Comparison of ENCODE assay signal across 1 cellular context in genomic region chr11:66418168-66418985, GRCh38.
TF ChIP-seq lines count a peak whose summit lies in the region.

No MANE protein-coding gene starts in this region.

TF ChIP-seq in GM12878, 131 proteins besides CTCF, POLR2A, EP300 and RAD21:
- TF ChIP-seq ZBED1 (IDR thresholded peaks at IDR 0.05; ENCODE audit: borderline replicate concordance), result no peak
- TF ChIP-seq YY1 (IDR thresholded peaks at IDR 0.05; ENCODE audit: low read depth, low read length), result peak; percentile 45; the same call in 1 of the 2 replicates
- TF ChIP-seq BCL11A (IDR thresholded peaks at IDR 0.05; ENCODE audit: low read depth, low read length), result peak; percentile 82
- no peak for TF ChIP-seq KDM1A (IDR thresholded peaks at IDR 0.05; ENCODE audit: borderline replicate concordance)
- no peak for TF ChIP-seq BACH1 (IDR thresholded peaks at IDR 0.05; ENCODE audit: borderline replicate concordance)
- no peak for TF ChIP-seq SMAD5 (IDR thresholded peaks at IDR 0.05; ENCODE audit: low read depth)
- TF ChIP-seq PAX5 (IDR thresholded peaks at IDR 0.05; ENCODE audit: borderline replicate concordance, low read depth, low read length), result 0 out of 2 replicates have a peak, but pooled peaks have one; percentile 7
- peak; percentile 95 for TF ChIP-seq MEF2B (IDR thresholded peaks at IDR 0.05; ENCODE audit: partially characterized antibody, poor library complexity, severe bottlenecking)
- TF ChIP-seq CBX3 (IDR thresholded peaks at IDR 0.05; ENCODE audit: borderline replicate concordance, low read depth), result no peak
- TF ChIP-seq ATF7 (IDR thresholded peaks at IDR 0.05; ENCODE audit: low read depth), result 0 out of 2 replicates have a peak, but pooled peaks have one; percentile 11
- TF ChIP-seq MEF2A (IDR thresholded peaks at IDR 0.05; ENCODE audit: insufficient read depth, low read depth, low read length), result peak; percentile 97
- no peak for TF ChIP-seq HDAC2 (IDR thresholded peaks at IDR 0.05)
- peak; percentile 27; the same call in 1 of the 2 replicates for TF ChIP-seq RUNX3 (IDR thresholded peaks at IDR 0.05; ENCODE audit: low read length)
- peak; percentile 51 for TF ChIP-seq JUNB (IDR thresholded peaks at IDR 0.05)
- TF ChIP-seq FOXM1 (IDR thresholded peaks at IDR 0.05; ENCODE audit: low read depth, low read length), result peak; percentile 30; the same call in 1 of the 2 replicates
- TF ChIP-seq, protein P1, sequence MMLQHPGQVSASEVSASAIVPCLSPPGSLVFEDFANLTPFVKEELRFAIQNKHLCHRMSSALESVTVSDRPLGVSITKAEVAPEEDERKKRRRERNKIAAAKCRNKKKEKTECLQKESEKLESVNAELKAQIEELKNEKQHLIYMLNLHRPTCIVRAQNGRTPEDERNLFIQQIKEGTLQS (IDR thresholded peaks at IDR 0.05; ENCODE audit: borderline replicate concordance, extremely low read depth, low read depth, low read length), result no peak
- TF ChIP-seq IKZF1 (conservative IDR thresholded peaks at IDR 0.05), result peak; percentile 28; the same call in 1 of the 2 replicates
- peak; percentile 73; the same call in 1 of the 2 replicates for TF ChIP-seq SIN3A (IDR thresholded peaks at IDR 0.05; ENCODE audit: low read depth, low read length)
- no peak for TF ChIP-seq CEBPB (IDR thresholded peaks at IDR 0.05; ENCODE audit: borderline replicate concordance in 1 of 2, low read depth in 2 of 2, low read length in 2 of 2)
- TF ChIP-seq, protein P2, sequence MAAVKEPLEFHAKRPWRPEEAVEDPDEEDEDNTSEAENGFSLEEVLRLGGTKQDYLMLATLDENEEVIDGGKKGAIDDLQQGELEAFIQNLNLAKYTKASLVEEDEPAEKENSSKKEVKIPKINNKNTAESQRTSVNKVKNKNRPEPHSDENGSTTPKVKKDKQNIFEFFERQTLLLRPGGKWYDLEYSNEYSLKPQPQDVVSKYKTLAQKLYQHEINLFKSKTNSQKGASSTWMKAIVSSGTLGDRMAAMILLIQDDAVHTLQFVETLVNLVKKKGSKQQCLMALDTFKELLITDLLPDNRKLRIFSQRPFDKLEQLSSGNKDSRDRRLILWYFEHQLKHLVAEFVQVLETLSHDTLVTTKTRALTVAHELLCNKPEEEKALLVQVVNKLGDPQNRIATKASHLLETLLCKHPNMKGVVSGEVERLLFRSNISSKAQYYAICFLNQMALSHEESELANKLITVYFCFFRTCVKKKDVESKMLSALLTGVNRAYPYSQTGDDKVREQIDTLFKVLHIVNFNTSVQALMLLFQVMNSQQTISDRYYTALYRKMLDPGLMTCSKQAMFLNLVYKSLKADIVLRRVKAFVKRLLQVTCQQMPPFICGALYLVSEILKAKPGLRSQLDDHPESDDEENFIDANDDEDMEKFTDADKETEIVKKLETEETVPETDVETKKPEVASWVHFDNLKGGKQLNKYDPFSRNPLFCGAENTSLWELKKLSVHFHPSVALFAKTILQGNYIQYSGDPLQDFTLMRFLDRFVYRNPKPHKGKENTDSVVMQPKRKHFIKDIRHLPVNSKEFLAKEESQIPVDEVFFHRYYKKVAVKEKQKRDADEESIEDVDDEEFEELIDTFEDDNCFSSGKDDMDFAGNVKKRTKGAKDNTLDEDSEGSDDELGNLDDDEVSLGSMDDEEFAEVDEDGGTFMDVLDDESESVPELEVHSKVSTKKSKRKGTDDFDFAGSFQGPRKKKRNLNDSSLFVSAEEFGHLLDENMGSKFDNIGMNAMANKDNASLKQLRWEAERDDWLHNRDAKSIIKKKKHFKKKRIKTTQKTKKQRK (IDR thresholded peaks at IDR 0.05; ENCODE audit: low read depth, low read length), result no peak
- TF ChIP-seq EGR1 (IDR thresholded peaks at IDR 0.05; ENCODE audit: borderline replicate concordance in 1 of 2, low read depth in 2 of 2, low read length in 2 of 2), result 0 out of 3 replicates have a peak, but pooled peaks of 1 of the 2 experiments have one; percentile 9
- TF ChIP-seq, protein P3, sequence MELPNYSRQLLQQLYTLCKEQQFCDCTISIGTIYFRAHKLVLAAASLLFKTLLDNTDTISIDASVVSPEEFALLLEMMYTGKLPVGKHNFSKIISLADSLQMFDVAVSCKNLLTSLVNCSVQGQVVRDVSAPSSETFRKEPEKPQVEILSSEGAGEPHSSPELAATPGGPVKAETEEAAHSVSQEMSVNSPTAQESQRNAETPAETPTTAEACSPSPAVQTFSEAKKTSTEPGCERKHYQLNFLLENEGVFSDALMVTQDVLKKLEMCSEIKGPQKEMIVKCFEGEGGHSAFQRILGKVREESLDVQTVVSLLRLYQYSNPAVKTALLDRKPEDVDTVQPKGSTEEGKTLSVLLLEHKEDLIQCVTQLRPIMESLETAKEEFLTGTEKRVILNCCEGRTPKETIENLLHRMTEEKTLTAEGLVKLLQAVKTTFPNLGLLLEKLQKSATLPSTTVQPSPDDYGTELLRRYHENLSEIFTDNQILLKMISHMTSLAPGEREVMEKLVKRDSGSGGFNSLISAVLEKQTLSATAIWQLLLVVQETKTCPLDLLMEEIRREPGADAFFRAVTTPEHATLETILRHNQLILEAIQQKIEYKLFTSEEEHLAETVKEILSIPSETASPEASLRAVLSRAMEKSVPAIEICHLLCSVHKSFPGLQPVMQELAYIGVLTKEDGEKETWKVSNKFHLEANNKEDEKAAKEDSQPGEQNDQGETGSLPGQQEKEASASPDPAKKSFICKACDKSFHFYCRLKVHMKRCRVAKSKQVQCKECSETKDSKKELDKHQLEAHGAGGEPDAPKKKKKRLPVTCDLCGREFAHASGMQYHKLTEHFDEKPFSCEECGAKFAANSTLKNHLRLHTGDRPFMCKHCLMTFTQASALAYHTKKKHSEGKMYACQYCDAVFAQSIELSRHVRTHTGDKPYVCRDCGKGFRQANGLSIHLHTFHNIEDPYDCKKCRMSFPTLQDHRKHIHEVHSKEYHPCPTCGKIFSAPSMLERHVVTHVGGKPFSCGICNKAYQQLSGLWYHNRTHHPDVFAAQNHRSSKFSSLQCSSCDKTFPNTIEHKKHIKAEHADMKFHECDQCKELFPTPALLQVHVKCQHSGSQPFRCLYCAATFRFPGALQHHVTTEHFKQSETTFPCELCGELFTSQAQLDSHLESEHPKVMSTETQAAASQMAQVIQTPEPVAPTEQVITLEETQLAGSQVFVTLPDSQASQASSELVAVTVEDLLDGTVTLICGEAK (IDR thresholded peaks at IDR 0.05; ENCODE audit: borderline replicate concordance), result peak; percentile 27; the same call in 1 of the 2 replicates
- TF ChIP-seq, protein P4, sequence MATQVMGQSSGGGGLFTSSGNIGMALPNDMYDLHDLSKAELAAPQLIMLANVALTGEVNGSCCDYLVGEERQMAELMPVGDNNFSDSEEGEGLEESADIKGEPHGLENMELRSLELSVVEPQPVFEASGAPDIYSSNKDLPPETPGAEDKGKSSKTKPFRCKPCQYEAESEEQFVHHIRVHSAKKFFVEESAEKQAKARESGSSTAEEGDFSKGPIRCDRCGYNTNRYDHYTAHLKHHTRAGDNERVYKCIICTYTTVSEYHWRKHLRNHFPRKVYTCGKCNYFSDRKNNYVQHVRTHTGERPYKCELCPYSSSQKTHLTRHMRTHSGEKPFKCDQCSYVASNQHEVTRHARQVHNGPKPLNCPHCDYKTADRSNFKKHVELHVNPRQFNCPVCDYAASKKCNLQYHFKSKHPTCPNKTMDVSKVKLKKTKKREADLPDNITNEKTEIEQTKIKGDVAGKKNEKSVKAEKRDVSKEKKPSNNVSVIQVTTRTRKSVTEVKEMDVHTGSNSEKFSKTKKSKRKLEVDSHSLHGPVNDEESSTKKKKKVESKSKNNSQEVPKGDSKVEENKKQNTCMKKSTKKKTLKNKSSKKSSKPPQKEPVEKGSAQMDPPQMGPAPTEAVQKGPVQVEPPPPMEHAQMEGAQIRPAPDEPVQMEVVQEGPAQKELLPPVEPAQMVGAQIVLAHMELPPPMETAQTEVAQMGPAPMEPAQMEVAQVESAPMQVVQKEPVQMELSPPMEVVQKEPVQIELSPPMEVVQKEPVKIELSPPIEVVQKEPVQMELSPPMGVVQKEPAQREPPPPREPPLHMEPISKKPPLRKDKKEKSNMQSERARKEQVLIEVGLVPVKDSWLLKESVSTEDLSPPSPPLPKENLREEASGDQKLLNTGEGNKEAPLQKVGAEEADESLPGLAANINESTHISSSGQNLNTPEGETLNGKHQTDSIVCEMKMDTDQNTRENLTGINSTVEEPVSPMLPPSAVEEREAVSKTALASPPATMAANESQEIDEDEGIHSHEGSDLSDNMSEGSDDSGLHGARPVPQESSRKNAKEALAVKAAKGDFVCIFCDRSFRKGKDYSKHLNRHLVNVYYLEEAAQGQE (IDR thresholded peaks at IDR 0.05; ENCODE audit: low read depth, low read length), result peak; percentile 96
- TF ChIP-seq, protein P5, sequence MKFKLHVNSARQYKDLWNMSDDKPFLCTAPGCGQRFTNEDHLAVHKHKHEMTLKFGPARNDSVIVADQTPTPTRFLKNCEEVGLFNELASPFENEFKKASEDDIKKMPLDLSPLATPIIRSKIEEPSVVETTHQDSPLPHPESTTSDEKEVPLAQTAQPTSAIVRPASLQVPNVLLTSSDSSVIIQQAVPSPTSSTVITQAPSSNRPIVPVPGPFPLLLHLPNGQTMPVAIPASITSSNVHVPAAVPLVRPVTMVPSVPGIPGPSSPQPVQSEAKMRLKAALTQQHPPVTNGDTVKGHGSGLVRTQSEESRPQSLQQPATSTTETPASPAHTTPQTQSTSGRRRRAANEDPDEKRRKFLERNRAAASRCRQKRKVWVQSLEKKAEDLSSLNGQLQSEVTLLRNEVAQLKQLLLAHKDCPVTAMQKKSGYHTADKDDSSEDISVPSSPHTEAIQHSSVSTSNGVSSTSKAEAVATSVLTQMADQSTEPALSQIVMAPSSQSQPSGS (IDR thresholded peaks at IDR 0.05; ENCODE audit: low read length), result 0 out of 2 replicates have a peak, but pooled peaks have one; percentile 31
- TF ChIP-seq BHLHE40 (IDR thresholded peaks at IDR 0.05; ENCODE audit: borderline replicate concordance in 1 of 2, low read depth in 2 of 2, low read length in 1 of 2), result peak in 1 of 2 experiments; percentile 40; a peak in 1 of 4 replicates
